ENCODE assay signal across 11 cellular contexts in genomic region chr4:56723831-56724230, GRCh38. TPM values are rescaled to one million over a fixed set of nuclear protein-coding genes. Genes with fewer than 3 reads are reported as not detected.
"Had no signal": no experiment of that assay in that cellular context is flagged by ENCODE, and none has a peak within 500 bp of the region (broad histone marks: within the 10 kb centered on the region; RNA-seq: fewer than 3 reads in every experiment).

No MANE protein-coding gene starts in this region.

- H3K27ac Mint-ChIP-seq: endodermal cell, natural killer cell, T-helper 17 cell had no signal

- H3K4me1 Mint-ChIP-seq: endodermal cell had no signal

- ATAC-seq: natural killer cell, T-helper 17 cell had no signal

- H3K36me3 Mint-ChIP-seq: natural killer cell had no signal

- DNase-seq: adrenal gland; dorsolateral prefrontal cortex; endodermal cell; kidney; left lung; mesenchymal stem cell; natural killer cell; stimulated activated naive CD4-positive, alpha-beta T cell; T-helper 17 cell; transverse colon; WERI-Rb-1 had no signal

- H3K27me3 Mint-ChIP-seq: T-helper 17 cell had no signal

- H3K4me3 Mint-ChIP-seq: endodermal cell, natural killer cell had no signal

- H3K9me3 Mint-ChIP-seq: natural killer cell had no signal

RNA-seq across cellular contexts. Expression of gene HOPX, which starts 42.7 kb away (rescaled TPM):
- total RNA-seq: endodermal cell had no signal
